1 cellular context compared by ENCODE assay signal in genomic region chr4:37892641-37893040, GRCh38.
TF ChIP-seq lines count a peak whose summit lies in the region.

No MANE protein-coding gene starts in this region.

TF ChIP-seq in GM12878, 131 proteins besides CTCF, POLR2A, EP300 and RAD21 (continued from another document):
- TF ChIP-seq, protein P1, sequence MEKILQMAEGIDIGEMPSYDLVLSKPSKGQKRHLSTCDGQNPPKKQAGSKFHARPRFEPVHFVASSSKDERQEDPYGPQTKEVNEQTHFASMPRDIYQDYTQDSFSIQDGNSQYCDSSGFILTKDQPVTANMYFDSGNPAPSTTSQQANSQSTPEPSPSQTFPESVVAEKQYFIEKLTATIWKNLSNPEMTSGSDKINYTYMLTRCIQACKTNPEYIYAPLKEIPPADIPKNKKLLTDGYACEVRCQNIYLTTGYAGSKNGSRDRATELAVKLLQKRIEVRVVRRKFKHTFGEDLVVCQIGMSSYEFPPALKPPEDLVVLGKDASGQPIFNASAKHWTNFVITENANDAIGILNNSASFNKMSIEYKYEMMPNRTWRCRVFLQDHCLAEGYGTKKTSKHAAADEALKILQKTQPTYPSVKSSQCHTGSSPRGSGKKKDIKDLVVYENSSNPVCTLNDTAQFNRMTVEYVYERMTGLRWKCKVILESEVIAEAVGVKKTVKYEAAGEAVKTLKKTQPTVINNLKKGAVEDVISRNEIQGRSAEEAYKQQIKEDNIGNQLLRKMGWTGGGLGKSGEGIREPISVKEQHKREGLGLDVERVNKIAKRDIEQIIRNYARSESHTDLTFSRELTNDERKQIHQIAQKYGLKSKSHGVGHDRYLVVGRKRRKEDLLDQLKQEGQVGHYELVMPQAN (conservative IDR thresholded peaks at IDR 0.05), result peak; percentile 31; the same call in 1 of the 2 replicates
- peak; percentile 77 for TF ChIP-seq IKZF1 (conservative IDR thresholded peaks at IDR 0.05)
- no peak for TF ChIP-seq CBX3 (IDR thresholded peaks at IDR 0.05; ENCODE audit: borderline replicate concordance, low read depth)
- TF ChIP-seq, protein P2, sequence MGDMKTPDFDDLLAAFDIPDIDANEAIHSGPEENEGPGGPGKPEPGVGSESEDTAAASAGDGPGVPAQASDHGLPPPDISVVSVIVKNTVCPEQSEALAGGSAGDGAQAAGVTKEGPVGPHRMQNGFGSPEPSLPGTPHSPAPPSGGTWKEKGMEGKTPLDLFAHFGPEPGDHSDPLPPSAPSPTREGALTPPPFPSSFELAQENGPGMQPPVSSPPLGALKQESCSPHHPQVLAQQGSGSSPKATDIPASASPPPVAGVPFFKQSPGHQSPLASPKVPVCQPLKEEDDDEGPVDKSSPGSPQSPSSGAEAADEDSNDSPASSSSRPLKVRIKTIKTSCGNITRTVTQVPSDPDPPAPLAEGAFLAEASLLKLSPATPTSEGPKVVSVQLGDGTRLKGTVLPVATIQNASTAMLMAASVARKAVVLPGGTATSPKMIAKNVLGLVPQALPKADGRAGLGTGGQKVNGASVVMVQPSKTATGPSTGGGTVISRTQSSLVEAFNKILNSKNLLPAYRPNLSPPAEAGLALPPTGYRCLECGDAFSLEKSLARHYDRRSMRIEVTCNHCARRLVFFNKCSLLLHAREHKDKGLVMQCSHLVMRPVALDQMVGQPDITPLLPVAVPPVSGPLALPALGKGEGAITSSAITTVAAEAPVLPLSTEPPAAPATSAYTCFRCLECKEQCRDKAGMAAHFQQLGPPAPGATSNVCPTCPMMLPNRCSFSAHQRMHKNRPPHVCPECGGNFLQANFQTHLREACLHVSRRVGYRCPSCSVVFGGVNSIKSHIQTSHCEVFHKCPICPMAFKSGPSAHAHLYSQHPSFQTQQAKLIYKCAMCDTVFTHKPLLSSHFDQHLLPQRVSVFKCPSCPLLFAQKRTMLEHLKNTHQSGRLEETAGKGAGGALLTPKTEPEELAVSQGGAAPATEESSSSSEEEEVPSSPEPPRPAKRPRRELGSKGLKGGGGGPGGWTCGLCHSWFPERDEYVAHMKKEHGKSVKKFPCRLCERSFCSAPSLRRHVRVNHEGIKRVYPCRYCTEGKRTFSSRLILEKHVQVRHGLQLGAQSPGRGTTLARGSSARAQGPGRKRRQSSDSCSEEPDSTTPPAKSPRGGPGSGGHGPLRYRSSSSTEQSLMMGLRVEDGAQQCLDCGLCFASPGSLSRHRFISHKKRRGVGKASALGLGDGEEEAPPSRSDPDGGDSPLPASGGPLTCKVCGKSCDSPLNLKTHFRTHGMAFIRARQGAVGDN (IDR thresholded peaks at IDR 0.05), result 0 out of 2 replicates have a peak, but pooled peaks have one; percentile 35
- TF ChIP-seq, protein P3, sequence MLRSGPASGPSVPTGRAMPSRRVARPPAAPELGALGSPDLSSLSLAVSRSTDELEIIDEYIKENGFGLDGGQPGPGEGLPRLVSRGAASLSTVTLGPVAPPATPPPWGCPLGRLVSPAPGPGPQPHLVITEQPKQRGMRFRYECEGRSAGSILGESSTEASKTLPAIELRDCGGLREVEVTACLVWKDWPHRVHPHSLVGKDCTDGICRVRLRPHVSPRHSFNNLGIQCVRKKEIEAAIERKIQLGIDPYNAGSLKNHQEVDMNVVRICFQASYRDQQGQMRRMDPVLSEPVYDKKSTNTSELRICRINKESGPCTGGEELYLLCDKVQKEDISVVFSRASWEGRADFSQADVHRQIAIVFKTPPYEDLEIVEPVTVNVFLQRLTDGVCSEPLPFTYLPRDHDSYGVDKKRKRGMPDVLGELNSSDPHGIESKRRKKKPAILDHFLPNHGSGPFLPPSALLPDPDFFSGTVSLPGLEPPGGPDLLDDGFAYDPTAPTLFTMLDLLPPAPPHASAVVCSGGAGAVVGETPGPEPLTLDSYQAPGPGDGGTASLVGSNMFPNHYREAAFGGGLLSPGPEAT (IDR thresholded peaks at IDR 0.05; ENCODE audit: low read depth), result peak; percentile 39; the same call in 1 of the 2 replicates
- TF ChIP-seq MTA2 (IDR thresholded peaks at IDR 0.05; ENCODE audit: low read depth), result peak; percentile 59; the same call in 1 of the 2 replicates
- 0 out of 2 replicates have a peak, but pooled peaks have one; percentile 7 for TF ChIP-seq PKNOX1 (IDR thresholded peaks at IDR 0.05)
- TF ChIP-seq RUNX3 (IDR thresholded peaks at IDR 0.05; ENCODE audit: low read length), result peak; percentile 73
- peak; percentile 77; the same call in 1 of the 2 replicates for TF ChIP-seq PAX5 (IDR thresholded peaks at IDR 0.05; ENCODE audit: borderline replicate concordance, low read depth, low read length)
- TF ChIP-seq IKZF2 (IDR thresholded peaks at IDR 0.05), result peak in 1 of 2 experiments; percentile 72; a peak in 1 of 4 replicates
- TF ChIP-seq, protein P4, sequence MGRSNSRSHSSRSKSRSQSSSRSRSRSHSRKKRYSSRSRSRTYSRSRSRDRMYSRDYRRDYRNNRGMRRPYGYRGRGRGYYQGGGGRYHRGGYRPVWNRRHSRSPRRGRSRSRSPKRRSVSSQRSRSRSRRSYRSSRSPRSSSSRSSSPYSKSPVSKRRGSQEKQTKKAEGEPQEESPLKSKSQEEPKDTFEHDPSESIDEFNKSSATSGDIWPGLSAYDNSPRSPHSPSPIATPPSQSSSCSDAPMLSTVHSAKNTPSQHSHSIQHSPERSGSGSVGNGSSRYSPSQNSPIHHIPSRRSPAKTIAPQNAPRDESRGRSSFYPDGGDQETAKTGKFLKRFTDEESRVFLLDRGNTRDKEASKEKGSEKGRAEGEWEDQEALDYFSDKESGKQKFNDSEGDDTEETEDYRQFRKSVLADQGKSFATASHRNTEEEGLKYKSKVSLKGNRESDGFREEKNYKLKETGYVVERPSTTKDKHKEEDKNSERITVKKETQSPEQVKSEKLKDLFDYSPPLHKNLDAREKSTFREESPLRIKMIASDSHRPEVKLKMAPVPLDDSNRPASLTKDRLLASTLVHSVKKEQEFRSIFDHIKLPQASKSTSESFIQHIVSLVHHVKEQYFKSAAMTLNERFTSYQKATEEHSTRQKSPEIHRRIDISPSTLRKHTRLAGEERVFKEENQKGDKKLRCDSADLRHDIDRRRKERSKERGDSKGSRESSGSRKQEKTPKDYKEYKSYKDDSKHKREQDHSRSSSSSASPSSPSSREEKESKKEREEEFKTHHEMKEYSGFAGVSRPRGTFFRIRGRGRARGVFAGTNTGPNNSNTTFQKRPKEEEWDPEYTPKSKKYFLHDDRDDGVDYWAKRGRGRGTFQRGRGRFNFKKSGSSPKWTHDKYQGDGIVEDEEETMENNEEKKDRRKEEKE (IDR thresholded peaks at IDR 0.05), result no peak
- TF ChIP-seq IRF3 (IDR thresholded peaks at IDR 0.05), result 0 out of 2 replicates have a peak, but pooled peaks have one; percentile 19
- TF ChIP-seq POLR2AphosphoS5 (IDR thresholded peaks at IDR 0.05; ENCODE audit: low read length), result peak; percentile 71
- TF ChIP-seq TCF12 (IDR thresholded peaks at IDR 0.05; ENCODE audit: low read depth, low read length), result 0 out of 2 replicates have a peak, but pooled peaks have one; percentile 28
- TF ChIP-seq DPF2 (IDR thresholded peaks at IDR 0.05), result peak; percentile 53; the same call in 1 of the 2 replicates
- TF ChIP-seq SIX5 (IDR thresholded peaks at IDR 0.05; ENCODE audit: low read depth, low read length, severe bottlenecking), result no peak
- no peak for TF ChIP-seq PML (IDR thresholded peaks at IDR 0.05; ENCODE audit: low read length)
- TF ChIP-seq SIN3A (IDR thresholded peaks at IDR 0.05; ENCODE audit: low read depth, low read length), result 0 out of 2 replicates have a peak, but pooled peaks have one; percentile 32
- TF ChIP-seq ETV6 (conservative IDR thresholded peaks at IDR 0.05 in 1 of 2, IDR thresholded peaks at IDR 0.05 in 1 of 2; ENCODE audit: borderline replicate concordance in 1 of 2, low read depth in 1 of 2), result peak in 1 of 2 experiments; percentile 43; a peak in 1 of 4 replicates
- 0 out of 2 replicates have a peak, but pooled peaks have one; percentile 6 for TF ChIP-seq TAF1 (IDR thresholded peaks at IDR 0.05; ENCODE audit: borderline replicate concordance, low read depth, low read length)
- peak; percentile 30; the same call in 1 of the 2 replicates for TF ChIP-seq CREM (IDR thresholded peaks at IDR 0.05; ENCODE audit: low read depth)
- TF ChIP-seq BCL11A (IDR thresholded peaks at IDR 0.05; ENCODE audit: low read depth, low read length), result 0 out of 2 replicates have a peak, but pooled peaks have one; percentile 5
- 0 out of 2 replicates have a peak, but pooled peaks have one; percentile 28 for TF ChIP-seq MEF2A (IDR thresholded peaks at IDR 0.05; ENCODE audit: insufficient read depth, low read depth, low read length)
- 0 out of 2 replicates have a peak, but pooled peaks have one; percentile 49 for TF ChIP-seq EED (IDR thresholded peaks at IDR 0.05; ENCODE audit: low read depth)
- TF ChIP-seq BCL3 (IDR thresholded peaks at IDR 0.05; ENCODE audit: borderline replicate concordance, insufficient read depth, low read depth, low read length, poor library complexity, severe bottlenecking), result peak; percentile 50
- peak; percentile 69; the same call in 1 of the 2 replicates for TF ChIP-seq BACH1 (IDR thresholded peaks at IDR 0.05; ENCODE audit: borderline replicate concordance)
- peak; percentile 42; the same call in 1 of the 3 replicates for TF ChIP-seq POU2F2 (IDR thresholded peaks at IDR 0.05; ENCODE audit: borderline replicate concordance, low read depth, low read length)
- peak; percentile 67 to 82 for TF ChIP-seq BHLHE40 (IDR thresholded peaks at IDR 0.05; ENCODE audit: borderline replicate concordance in 1 of 2, low read depth in 2 of 2, low read length in 1 of 2)
- TF ChIP-seq, protein P5, sequence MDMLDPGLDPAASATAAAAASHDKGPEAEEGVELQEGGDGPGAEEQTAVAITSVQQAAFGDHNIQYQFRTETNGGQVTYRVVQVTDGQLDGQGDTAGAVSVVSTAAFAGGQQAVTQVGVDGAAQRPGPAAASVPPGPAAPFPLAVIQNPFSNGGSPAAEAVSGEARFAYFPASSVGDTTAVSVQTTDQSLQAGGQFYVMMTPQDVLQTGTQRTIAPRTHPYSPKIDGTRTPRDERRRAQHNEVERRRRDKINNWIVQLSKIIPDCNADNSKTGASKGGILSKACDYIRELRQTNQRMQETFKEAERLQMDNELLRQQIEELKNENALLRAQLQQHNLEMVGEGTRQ (IDR thresholded peaks at IDR 0.05; ENCODE audit: borderline replicate concordance, low read depth, low read length), result no peak
- TF ChIP-seq MAX (IDR thresholded peaks at IDR 0.05; ENCODE audit: low read depth, low read length), result peak; percentile 34; the same call in 1 of the 2 replicates
